8 cellular contexts compared by ENCODE assay signal in the genomic region with DNA sequence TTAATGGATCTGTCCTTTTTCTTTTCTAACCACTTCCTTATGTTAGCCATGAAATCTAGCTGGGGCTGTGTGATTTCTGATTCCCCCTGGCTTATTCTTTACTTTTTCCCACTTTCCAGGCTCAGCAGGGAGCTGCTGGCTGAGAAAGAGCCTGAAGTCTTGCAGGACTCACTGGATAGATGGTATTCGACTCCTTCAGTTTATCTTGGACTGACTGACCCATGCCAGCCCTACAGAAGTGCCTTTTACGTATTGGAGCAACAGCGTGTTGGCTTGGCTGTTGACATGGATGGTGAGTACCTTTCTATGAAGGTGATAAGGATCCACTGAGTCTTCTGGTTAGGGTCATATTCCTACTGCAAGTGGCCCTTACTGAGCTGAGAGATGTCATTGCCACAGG. TPM values are rescaled to one million over a fixed set of nuclear protein-coding genes. Genes with fewer than 3 reads are reported as not detected.
A peak's percentile ranks its signal among the peaks of the same experiment; 100 is the strongest.
DNase-seq lines count a peak whose midpoint lies in the region; ATAC-seq and TF ChIP-seq lines count a peak whose summit lies in the region.
"Not testable (repeated sequence)": the region's sequence is repeated elsewhere in the genome, so short reads cannot be mapped to it uniquely, and the experiment has no call there.

No MANE protein-coding gene starts in this region.

- not testable (repeated sequence) for H3K14ac ChIP-seq in IMR-90 (replicated peaks; ENCODE audit: low read depth, low read length)

- not testable (repeated sequence) for H3K79me1 ChIP-seq in IMR-90 (ENCODE audit: low read depth in 1 of 2, low read length in 2 of 2)

- H3K27ac Mint-ChIP-seq in activated T-helper 2 cell treated with anti-CD3 and anti-CD28 coated beads, Interferon-gamma antibody, Interleukin-2, Interleukin-4, amounts not matched to agents 10 μg/mL and 5 μg/mL and 100 μg/mL, durations not matched to agents 14 hours and 24 hours and 36 hours = peak overlapping the region; percentile 46
- peak overlapping the region; percentile 1 for H3K27ac Mint-ChIP-seq in stimulated activated naive B cell treated with anti-CD40 and anti-IgM and Interleukin-4, amounts not matched to agents 10 μg/mL and 1 μg/mL and 100 μg/mL, for 72 hours

- not testable (repeated sequence) for H3K4me1 ChIP-seq in IMR-90 (ENCODE audit: control insufficient read depth, insufficient read depth, low read length); right atrium auricular region

- H3K4me1 Mint-ChIP-seq in activated T-helper 2 cell treated with anti-CD3 and anti-CD28 coated beads, Interferon-gamma antibody, Interleukin-2, Interleukin-4, amounts not matched to agents 10 μg/mL and 5 μg/mL and 100 μg/mL, durations not matched to agents 14 hours and 24 hours and 36 hours (ENCODE audit: low read depth); stimulated activated naive B cell treated with anti-CD40 and anti-IgM and Interleukin-4, amounts not matched to agents 10 μg/mL and 1 μg/mL and 100 μg/mL, for 72 hours: not testable (repeated sequence)

- intact Hi-C loops in IMR-90 (cut with micrococcal nuclease); activated T-helper 2 cell treated with anti-CD3 and anti-CD28 coated beads, Interferon-gamma antibody, Interleukin-2, Interleukin-4, amounts not matched to agents 10 μg/mL and 5 μg/mL and 100 μg/mL, durations not matched to agents 14 hours and 24 hours and 36 hours (cut with micrococcal nuclease): not testable (repeated sequence)

- not testable (repeated sequence) for H3K23ac ChIP-seq in IMR-90 (ENCODE audit: low read depth, low read length)

- not testable (repeated sequence) for H2BK20ac ChIP-seq in IMR-90 (ENCODE audit: low read depth, low read length)

- H3K4ac ChIP-seq in IMR-90 (ENCODE audit: low read depth, low read length) = not testable (repeated sequence)

- not testable (repeated sequence) for TF ChIP-seq POLR2A in IMR-90 (IDR thresholded peaks at IDR 0.05; ENCODE audit: low read depth, low read length)

- not testable (repeated sequence) for H3K9me3 Mint-ChIP-seq in activated T-helper 2 cell treated with anti-CD3 and anti-CD28 coated beads, Interferon-gamma antibody, Interleukin-2, Interleukin-4, amounts not matched to agents 10 μg/mL and 5 μg/mL and 100 μg/mL, durations not matched to agents 14 hours and 24 hours and 36 hours; stimulated activated naive B cell treated with anti-CD40 and anti-IgM and Interleukin-4, amounts not matched to agents 10 μg/mL and 1 μg/mL and 100 μg/mL, for 72 hours

- H3K18ac ChIP-seq in IMR-90 (ENCODE audit: low read depth, low read length) = not testable (repeated sequence)

- not testable (repeated sequence) for H4K91ac ChIP-seq in IMR-90 (ENCODE audit: insufficient read depth, low read depth, low read length)

- not testable (repeated sequence) for H3K4me3 Mint-ChIP-seq in activated T-helper 2 cell treated with anti-CD3 and anti-CD28 coated beads, Interferon-gamma antibody, Interleukin-2, Interleukin-4, amounts not matched to agents 10 μg/mL and 5 μg/mL and 100 μg/mL, durations not matched to agents 14 hours and 24 hours and 36 hours (ENCODE audit: low read depth); stimulated activated naive B cell treated with anti-CD40 and anti-IgM and Interleukin-4, amounts not matched to agents 10 μg/mL and 1 μg/mL and 100 μg/mL, for 72 hours

- not testable (repeated sequence) for H3K27ac ChIP-seq in IMR-90 (ENCODE audit: insufficient read depth, low read length); right atrium auricular region

- DNase-seq in EL = peak; percentile 6
- DNase-seq in IMR-90; stimulated activated naive B cell treated with anti-CD40 and anti-IgM and Interleukin-4, amounts not matched to agents 10 μg/mL and 1 μg/mL and 100 μg/mL, for 72 hours: not testable (repeated sequence)
- DNase-seq in NCI-H226 = peak; percentile 1
- peak; percentile 57 for DNase-seq in activated CD8-positive, alpha-beta memory T cell treated with anti-CD3 and anti-CD28 coated beads for 24 hours
- peak; percentile 10 for DNase-seq in activated T-helper 2 cell treated with anti-CD3 and anti-CD28 coated beads, Interferon-gamma antibody, Interleukin-2, Interleukin-4, amounts not matched to agents 10 μg/mL and 5 μg/mL and 100 μg/mL, durations not matched to agents 14 hours and 24 hours and 36 hours (ENCODE audit: low spot score)
- DNase-seq in dermis blood vessel endothelial cell = peak; percentile 1
- peak; percentile 68 for DNase-seq in right atrium auricular region (ENCODE audit: low spot score)

- not testable (repeated sequence) for H2BK15ac ChIP-seq in IMR-90 (ENCODE audit: low read depth, low read length)

- not testable (repeated sequence) for ATAC-seq in IMR-90 (ENCODE audit: low read depth); stimulated activated naive B cell treated with anti-CD40 and anti-IgM and Interleukin-4, amounts not matched to agents 10 μg/mL and 1 μg/mL and 100 μg/mL, for 72 hours (replicated peaks)

- TF ChIP-seq RAD21 in IMR-90 (IDR thresholded peaks at IDR 0.05; ENCODE audit: low read length) = not testable (repeated sequence)

- in situ Hi-C loops in IMR-90 (cut with MboI; ENCODE audit: low sequenced_read_pairs) = not testable (repeated sequence)

- not testable (repeated sequence) for H3K9me1 ChIP-seq in IMR-90 (ENCODE audit: insufficient read depth, low read length)

- POLR2A ChIA-PET in IMR-90 (lab: Charles Lee; ENCODE audit: unreplicated experiment) = not testable (repeated sequence)

- not testable (repeated sequence) for H2AFZ ChIP-seq in IMR-90 (replicated peaks; ENCODE audit: low read length, poor library complexity)

- not testable (repeated sequence) for H3K27me3 Mint-ChIP-seq in activated T-helper 2 cell treated with anti-CD3 and anti-CD28 coated beads, Interferon-gamma antibody, Interleukin-2, Interleukin-4, amounts not matched to agents 10 μg/mL and 5 μg/mL and 100 μg/mL, durations not matched to agents 14 hours and 24 hours and 36 hours (ENCODE audit: low read depth); stimulated activated naive B cell treated with anti-CD40 and anti-IgM and Interleukin-4, amounts not matched to agents 10 μg/mL and 1 μg/mL and 100 μg/mL, for 72 hours

- 90% methylated on average over 1 of the region's 3 CpGs; no CpG with 5 or more reads in 1 of the 2 experiments for WGBS in IMR-90 (ENCODE audit: extremely low coverage in 2 of 2, insufficient read length in 1 of 2), 2 experiments

- H4K5ac ChIP-seq in IMR-90 (ENCODE audit: low read depth, low read length) = not testable (repeated sequence)

- H3K4me3 ChIP-seq in IMR-90 (ENCODE audit: insufficient read depth, low read depth, low read length); right atrium auricular region: not testable (repeated sequence)

- H2AK5ac ChIP-seq in IMR-90 (ENCODE audit: low read depth, low read length) = not testable (repeated sequence)

- CTCF ChIA-PET in IMR-90 (lab: Yijun Ruan, JAX) = not testable (repeated sequence)

- H3K9ac ChIP-seq in IMR-90 (ENCODE audit: low read depth, low read length) = not testable (repeated sequence)

- not testable (repeated sequence) for H3K27me3 ChIP-seq in IMR-90 (ENCODE audit: control insufficient read depth, insufficient read depth, low read length); right atrium auricular region

- not testable (repeated sequence) for H3K9me3 ChIP-seq in IMR-90 (ENCODE audit: control insufficient read depth, insufficient read depth, low read length); right atrium auricular region

- H2BK5ac ChIP-seq in IMR-90 (ENCODE audit: low read depth, low read length, poor library complexity, severe bottlenecking) = not testable (repeated sequence)

- not testable (repeated sequence) for H3K4me2 ChIP-seq in IMR-90 (ENCODE audit: low read depth, low read length)

- H2BK120ac ChIP-seq in IMR-90 (ENCODE audit: low read depth, low read length) = not testable (repeated sequence)

- not testable (repeated sequence) for H3K36me3 ChIP-seq in IMR-90 (ENCODE audit: control insufficient read depth, insufficient read depth, low read length)
- H3K36me3 ChIP-seq in right atrium auricular region = peaks cover 23% of the 10 kb centered on the region

- BruUV-seq in IMR-90 (replicated peaks; lab: Mats Ljungman, UMichigan) = TSS peak; percentile 64

- not testable (repeated sequence) for H4K8ac ChIP-seq in IMR-90 (ENCODE audit: low read depth in 2 of 2, low read length in 2 of 2)

- not testable (repeated sequence) for H3K36me3 Mint-ChIP-seq in activated T-helper 2 cell treated with anti-CD3 and anti-CD28 coated beads, Interferon-gamma antibody, Interleukin-2, Interleukin-4, amounts not matched to agents 10 μg/mL and 5 μg/mL and 100 μg/mL, durations not matched to agents 14 hours and 24 hours and 36 hours (ENCODE audit: low read depth)
- H3K36me3 Mint-ChIP-seq in stimulated activated naive B cell treated with anti-CD40 and anti-IgM and Interleukin-4, amounts not matched to agents 10 μg/mL and 1 μg/mL and 100 μg/mL, for 72 hours = peaks cover 10 to 19% of the 10 kb centered on the region in 2 donors

- not testable (repeated sequence) for H3K56ac ChIP-seq in IMR-90 (ENCODE audit: extremely low read depth, insufficient read depth, low read length)

- not testable (repeated sequence) for H4K20me1 ChIP-seq in IMR-90 (ENCODE audit: insufficient read depth, low read length)

- H2AK9ac ChIP-seq in IMR-90 (replicated peaks; ENCODE audit: low read depth, low read length, poor library complexity) = not testable (repeated sequence)

- TF ChIP-seq CTCF in IMR-90 (conservative IDR thresholded peaks at IDR 0.05; ENCODE audit: low read depth, low read length); right atrium auricular region (IDR thresholded peaks at IDR 0.05): not testable (repeated sequence)

- dilution Hi-C loops in IMR-90 (cut with HindIII; ENCODE audit: low sequenced_read_pairs, unreplicated experiment) = not testable (repeated sequence)

RNA-seq across cellular contexts. Expression of a gene that starts 51.3 kb away (rescaled TPM):
- total RNA-seq in IMR-90 (2012; rRNA removed) = 4.2 and 4.8 TPM in 2 replicates
- 3.5 and 4.5 TPM in 2 replicates for polyA plus RNA-seq in IMR-90 (2012; rRNA removed)
- polyA plus RNA-seq in IMR-90 (2012; cell fraction: cytosol; rRNA removed) = 1.3 and 1.6 TPM in 2 replicates
- 5.1 and 23.1 TPM in 2 replicates for polyA plus RNA-seq in IMR-90 (2012; cell fraction: nucleus; rRNA removed; ENCODE audit: low replicate concordance)
- 12.6 and 12.9 TPM in 2 replicates for total RNA-seq in activated T-helper 2 cell treated with anti-CD3 and anti-CD28 coated beads, Interferon-gamma antibody, Interleukin-2, Interleukin-4, amounts not matched to agents 10 μg/mL and 5 μg/mL and 100 μg/mL, durations not matched to agents 14 hours and 24 hours and 36 hours
- total RNA-seq in dermis blood vessel endothelial cell = 5.6 and 8.1 TPM in 2 replicates
- total RNA-seq in right atrium auricular region = 1 to 10 TPM; 3.1 to 6.5 TPM
